ENCODE assay signal across 1 cellular context in genomic region chr10:31031666-31032514, GRCh38.
A peak's percentile ranks its signal among the peaks of the same experiment; 100 is the strongest.
TF ChIP-seq lines count a peak whose summit lies in the region.

ZNF438 (minus strand) TSS chr10:31031865; CDS start chr10:30877034, 154,831 bp downstream.

TF ChIP-seq in HepG2, 621 proteins besides CTCF, POLR2A, EP300 and RAD21 (continued from another document and continues in another):
- TF ChIP-seq SKIL (CRISPR knock-in tag; IDR thresholded peaks at IDR 0.05; ENCODE audit: borderline replicate concordance) (no peak), FOSL2 (CRISPR knock-in tag; IDR thresholded peaks at IDR 0.05) (no peak), ZKSCAN1 (IDR thresholded peaks at IDR 0.05; ENCODE audit: low read length) (no peak), ZNF557 (CRISPR knock-in tag; IDR thresholded peaks at IDR 0.05) (no peak), SALL2 (CRISPR knock-in tag; IDR thresholded peaks at IDR 0.05) (no peak; the same call in 1 of the 2 replicates), REL (CRISPR knock-in tag; conservative IDR thresholded peaks at IDR 0.05) (peak; percentile 58; the same call in 1 of the 2 replicates), NFE2L1 (CRISPR knock-in tag; IDR thresholded peaks at IDR 0.05; ENCODE audit: borderline replicate concordance) (no peak), SKI (IDR thresholded peaks at IDR 0.05; ENCODE audit: partially characterized antibody) (peak; percentile 31), ZNF678 (CRISPR knock-in tag; IDR thresholded peaks at IDR 0.05) (peak; percentile 92), NR2F2 (IDR thresholded peaks at IDR 0.05; ENCODE audit: borderline replicate concordance, low read depth) (peak; percentile 17; the same call in 1 of the 2 replicates), EED (CRISPR knock-in tag; IDR thresholded peaks at IDR 0.05) (no peak; the same call in 1 of the 2 replicates), HES4 (CRISPR knock-in tag; IDR thresholded peaks at IDR 0.05; ENCODE audit: borderline replicate concordance) (peak; percentile 49; the same call in 1 of the 2 replicates), ARNT2 (CRISPR knock-in tag; IDR thresholded peaks at IDR 0.05; ENCODE audit: low read depth) (peak; percentile 65), HOXA3 (CRISPR knock-in tag; IDR thresholded peaks at IDR 0.05) (peak; percentile 85), MEIS1 (CRISPR knock-in tag; IDR thresholded peaks at IDR 0.05; ENCODE audit: borderline replicate concordance) (peak; percentile 24; the same call in 1 of the 2 replicates), KIAA2018 (CRISPR knock-in tag; IDR thresholded peaks at IDR 0.05; ENCODE audit: borderline replicate concordance) (no peak), ZNF780A (CRISPR knock-in tag; IDR thresholded peaks at IDR 0.05) (no peak), PRDM4 (CRISPR knock-in tag; IDR thresholded peaks at IDR 0.05; ENCODE audit: borderline replicate concordance) (no peak), THAP11 (CRISPR knock-in tag; IDR thresholded peaks at IDR 0.05) (peak; percentile 47; the same call in 1 of the 2 replicates), HNF4A (CRISPR knock-in tag; IDR thresholded peaks at IDR 0.05) (0 out of 2 replicates have a peak, but pooled peaks have one; percentile 9), ZNF296 (CRISPR knock-in tag; conservative IDR thresholded peaks at IDR 0.05) (no peak), ZNF777 (CRISPR knock-in tag; IDR thresholded peaks at IDR 0.05) (peak; percentile 50; the same call in 1 of the 2 replicates), IRX3 (CRISPR knock-in tag; IDR thresholded peaks at IDR 0.05; ENCODE audit: borderline replicate concordance, low read depth) (no peak), KLF12 (CRISPR knock-in tag; IDR thresholded peaks at IDR 0.05; ENCODE audit: borderline replicate concordance) (0 out of 2 replicates have a peak, but pooled peaks have one; percentile 83), HOXD1 (CRISPR knock-in tag; IDR thresholded peaks at IDR 0.05) (no peak), ZNF644 (CRISPR knock-in tag; IDR thresholded peaks at IDR 0.05; ENCODE audit: low read depth) (no peak), NCOA5 (CRISPR knock-in tag; IDR thresholded peaks at IDR 0.05) (no peak), RXRA (CRISPR knock-in tag; IDR thresholded peaks at IDR 0.05) (peak; percentile 44; the same call in 1 of the 2 replicates), ZNF607 (CRISPR knock-in tag; IDR thresholded peaks at IDR 0.05; ENCODE audit: borderline replicate concordance) (peak; percentile 56; the same call in 1 of the 2 replicates), ZNF124 (CRISPR knock-in tag; IDR thresholded peaks at IDR 0.05) (no peak), ZNF792 (CRISPR knock-in tag; IDR thresholded peaks at IDR 0.05) (peak; percentile 14; the same call in 1 of the 2 replicates), ZSCAN22 (CRISPR knock-in tag; IDR thresholded peaks at IDR 0.05) (no peak), ZNF383 (CRISPR knock-in tag; IDR thresholded peaks at IDR 0.05; ENCODE audit: borderline replicate concordance) (no peak), HNRNPK (IDR thresholded peaks at IDR 0.05; ENCODE audit: low read depth, low read length, poor library complexity, severe bottlenecking) (peak; percentile 12), HDAC2 (CRISPR knock-in tag; IDR thresholded peaks at IDR 0.05) (no peak), ZC3H13 (CRISPR knock-in tag; IDR thresholded peaks at IDR 0.05) (0 out of 2 replicates have a peak, but pooled peaks have one; percentile 48), ZBTB3 (CRISPR knock-in tag; IDR thresholded peaks at IDR 0.05; ENCODE audit: borderline replicate concordance, low read depth) (0 out of 2 replicates have a peak, but pooled peaks have one; percentile 40)
- TF ChIP-seq, protein P1, sequence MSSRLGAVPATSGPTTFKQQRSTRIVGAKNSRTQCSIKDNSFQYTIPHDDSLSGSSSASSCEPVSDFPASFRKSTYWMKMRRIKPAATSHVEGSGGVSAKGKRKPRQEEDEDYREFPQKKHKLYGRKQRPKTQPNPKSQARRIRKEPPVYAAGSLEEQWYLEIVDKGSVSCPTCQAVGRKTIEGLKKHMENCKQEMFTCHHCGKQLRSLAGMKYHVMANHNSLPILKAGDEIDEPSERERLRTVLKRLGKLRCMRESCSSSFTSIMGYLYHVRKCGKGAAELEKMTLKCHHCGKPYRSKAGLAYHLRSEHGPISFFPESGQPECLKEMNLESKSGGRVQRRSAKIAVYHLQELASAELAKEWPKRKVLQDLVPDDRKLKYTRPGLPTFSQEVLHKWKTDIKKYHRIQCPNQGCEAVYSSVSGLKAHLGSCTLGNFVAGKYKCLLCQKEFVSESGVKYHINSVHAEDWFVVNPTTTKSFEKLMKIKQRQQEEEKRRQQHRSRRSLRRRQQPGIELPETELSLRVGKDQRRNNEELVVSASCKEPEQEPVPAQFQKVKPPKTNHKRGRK (CRISPR knock-in tag; IDR thresholded peaks at IDR 0.05) = no peak
- TF ChIP-seq, protein P2, sequence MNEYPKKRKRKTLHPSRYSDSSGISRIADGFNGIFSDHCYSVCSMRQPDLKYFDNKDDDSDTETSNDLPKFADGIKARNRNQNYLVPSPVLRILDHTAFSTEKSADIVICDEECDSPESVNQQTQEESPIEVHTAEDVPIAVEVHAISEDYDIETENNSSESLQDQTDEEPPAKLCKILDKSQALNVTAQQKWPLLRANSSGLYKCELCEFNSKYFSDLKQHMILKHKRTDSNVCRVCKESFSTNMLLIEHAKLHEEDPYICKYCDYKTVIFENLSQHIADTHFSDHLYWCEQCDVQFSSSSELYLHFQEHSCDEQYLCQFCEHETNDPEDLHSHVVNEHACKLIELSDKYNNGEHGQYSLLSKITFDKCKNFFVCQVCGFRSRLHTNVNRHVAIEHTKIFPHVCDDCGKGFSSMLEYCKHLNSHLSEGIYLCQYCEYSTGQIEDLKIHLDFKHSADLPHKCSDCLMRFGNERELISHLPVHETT (CRISPR knock-in tag; conservative IDR thresholded peaks at IDR 0.05) = peak; percentile 44; the same call in 1 of the 2 replicates
- TF ChIP-seq, protein P3, sequence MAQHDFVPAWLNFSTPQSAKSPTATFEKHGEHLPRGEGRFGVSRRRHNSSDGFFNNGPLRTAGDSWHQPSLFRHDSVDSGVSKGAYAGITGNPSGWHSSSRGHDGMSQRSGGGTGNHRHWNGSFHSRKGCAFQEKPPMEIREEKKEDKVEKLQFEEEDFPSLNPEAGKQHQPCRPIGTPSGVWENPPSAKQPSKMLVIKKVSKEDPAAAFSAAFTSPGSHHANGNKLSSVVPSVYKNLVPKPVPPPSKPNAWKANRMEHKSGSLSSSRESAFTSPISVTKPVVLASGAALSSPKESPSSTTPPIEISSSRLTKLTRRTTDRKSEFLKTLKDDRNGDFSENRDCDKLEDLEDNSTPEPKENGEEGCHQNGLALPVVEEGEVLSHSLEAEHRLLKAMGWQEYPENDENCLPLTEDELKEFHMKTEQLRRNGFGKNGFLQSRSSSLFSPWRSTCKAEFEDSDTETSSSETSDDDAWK (CRISPR knock-in tag; IDR thresholded peaks at IDR 0.05) = no peak
- TF ChIP-seq, protein P4, sequence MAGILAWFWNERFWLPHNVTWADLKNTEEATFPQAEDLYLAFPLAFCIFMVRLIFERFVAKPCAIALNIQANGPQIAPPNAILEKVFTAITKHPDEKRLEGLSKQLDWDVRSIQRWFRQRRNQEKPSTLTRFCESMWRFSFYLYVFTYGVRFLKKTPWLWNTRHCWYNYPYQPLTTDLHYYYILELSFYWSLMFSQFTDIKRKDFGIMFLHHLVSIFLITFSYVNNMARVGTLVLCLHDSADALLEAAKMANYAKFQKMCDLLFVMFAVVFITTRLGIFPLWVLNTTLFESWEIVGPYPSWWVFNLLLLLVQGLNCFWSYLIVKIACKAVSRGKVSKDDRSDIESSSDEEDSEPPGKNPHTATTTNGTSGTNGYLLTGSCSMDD (CRISPR knock-in tag; IDR thresholded peaks at IDR 0.05) = 0 out of 2 replicates have a peak, but pooled peaks have one; percentile 18
- TF ChIP-seq, protein P5, sequence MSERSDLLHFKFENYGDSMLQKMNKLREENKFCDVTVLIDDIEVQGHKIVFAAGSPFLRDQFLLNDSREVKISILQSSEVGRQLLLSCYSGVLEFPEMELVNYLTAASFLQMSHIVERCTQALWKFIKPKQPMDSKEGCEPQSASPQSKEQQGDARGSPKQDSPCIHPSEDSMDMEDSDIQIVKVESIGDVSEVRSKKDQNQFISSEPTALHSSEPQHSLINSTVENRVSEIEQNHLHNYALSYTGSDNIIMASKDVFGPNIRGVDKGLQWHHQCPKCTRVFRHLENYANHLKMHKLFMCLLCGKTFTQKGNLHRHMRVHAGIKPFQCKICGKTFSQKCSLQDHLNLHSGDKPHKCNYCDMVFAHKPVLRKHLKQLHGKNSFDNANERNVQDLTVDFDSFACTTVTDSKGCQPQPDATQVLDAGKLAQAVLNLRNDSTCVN (CRISPR knock-in tag; IDR thresholded peaks at IDR 0.05; ENCODE audit: borderline replicate concordance) = no peak
